ENCODE assay signal across 9 cellular contexts in the genomic region with DNA sequence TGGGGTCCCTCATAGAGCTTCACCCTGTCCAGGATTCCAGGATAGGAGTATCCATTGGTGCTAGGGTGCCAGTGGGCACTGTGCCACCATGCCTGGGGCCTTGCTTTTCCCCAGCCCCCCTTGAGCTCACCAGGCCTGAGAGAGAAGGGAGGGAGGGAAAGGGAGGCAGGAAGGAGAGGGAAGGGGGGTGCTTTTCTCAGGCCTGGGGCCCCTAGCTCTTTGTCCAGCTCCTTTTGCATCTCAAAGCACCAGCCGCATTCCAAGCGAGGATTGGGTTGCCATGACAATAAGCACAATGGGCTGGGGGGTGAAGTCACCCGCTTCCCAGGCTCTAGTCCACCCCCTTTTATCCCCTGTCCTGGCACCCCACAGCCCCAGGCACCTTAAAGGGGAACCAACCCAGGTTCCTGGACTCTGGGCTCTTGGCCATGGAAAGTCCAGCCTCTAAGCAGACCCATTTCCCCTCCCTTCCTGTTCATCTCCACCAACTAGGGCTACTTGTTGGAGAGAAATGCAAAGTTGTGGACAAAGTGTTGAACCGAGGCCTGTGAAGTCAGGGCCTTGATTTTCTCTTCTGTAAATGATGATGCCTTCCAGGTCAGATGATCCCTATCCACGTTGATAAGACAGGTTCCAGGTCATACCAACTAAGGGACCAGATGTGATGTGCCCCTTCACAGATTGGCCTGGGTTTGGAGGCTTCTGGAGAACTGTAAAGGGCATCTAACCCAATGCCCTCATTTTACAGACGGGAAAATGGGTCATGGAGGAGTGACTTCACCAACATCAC. TPM values are rescaled to one million over a fixed set of nuclear protein-coding genes. Genes with fewer than 3 reads are reported as not detected.
DNase-seq lines count a peak whose midpoint lies in the region; ATAC-seq lines count a peak whose summit lies in the region.
"Had no signal": no experiment of that assay in that cellular context is flagged by ENCODE, and none has a peak within 500 bp of the region (broad histone marks: within the 10 kb centered on the region; RNA-seq: fewer than 3 reads in every experiment).

No MANE protein-coding gene starts in this region.

- H3K9me3 Mint-ChIP-seq in activated CD4-positive, alpha-beta T cell treated with anti-CD3 and anti-CD28 coated beads, Interleukin-2, amount 10 ng/mL, durations not matched to agents 24 days and 14 days: no peaks in the 10 kb centered on the region
- H3K9me3 Mint-ChIP-seq in activated T-helper 17 cell treated with anti-CD3 and anti-CD28 coated beads, Interleukin-2, amount 50 U/mL, for 72 hours: no peaks in the 10 kb centered on the region

- peak overlapping the region; percentile 89 for H3K4me3 Mint-ChIP-seq in activated CD4-positive, alpha-beta T cell treated with anti-CD3 and anti-CD28 coated beads, Interleukin-2, amount 10 ng/mL, durations not matched to agents 24 days and 14 days
- H3K4me3 Mint-ChIP-seq in activated T-helper 17 cell treated with anti-CD3 and anti-CD28 coated beads, Interleukin-2, amount 50 U/mL, for 72 hours: peak overlapping the region; percentile 98

- peaks cover 13% of the 10 kb centered on the region for H3K4me1 ChIP-seq in iPS-15b (ENCODE audit: control insufficient read depth, insufficient read depth, low read length)
- peaks cover 36 to 49% (median 39%) of the 10 kb centered on the region in 3 donors for H3K4me1 ChIP-seq in skeletal muscle tissue (ENCODE audit: control insufficient read depth in 3 of 3, insufficient read depth in 3 of 3, low read length in 3 of 3)

- no peak for ATAC-seq in activated T-helper 17 cell treated with anti-CD3 and anti-CD28 coated beads, Interleukin-2, amount 50 U/mL, for 72 hours (replicated peaks)

- peaks cover 34% of the 10 kb centered on the region for H3K4me1 Mint-ChIP-seq in activated CD4-positive, alpha-beta T cell treated with anti-CD3 and anti-CD28 coated beads, Interleukin-2, amount 10 ng/mL, durations not matched to agents 24 days and 14 days
- peaks cover 16% of the 10 kb centered on the region for H3K4me1 Mint-ChIP-seq in activated T-helper 17 cell treated with anti-CD3 and anti-CD28 coated beads, Interleukin-2, amount 50 U/mL, for 72 hours

- H3K27me3 ChIP-seq in iPS-15b (ENCODE audit: control insufficient read depth, insufficient read depth, low read length) (no peaks in the 10 kb centered on the region), skeletal muscle tissue (ENCODE audit: control insufficient read depth in 3 of 3, insufficient read depth in 3 of 3, low read length in 3 of 3) (peaks cover 0 to 4% (median 3%) of the 10 kb centered on the region in 3 donors)

- H3K27ac Mint-ChIP-seq in activated CD4-positive, alpha-beta T cell treated with anti-CD3 and anti-CD28 coated beads, Interleukin-2, amount 10 ng/mL, durations not matched to agents 24 days and 14 days: no peak overlapping the region
- H3K27ac Mint-ChIP-seq in activated T-helper 17 cell treated with anti-CD3 and anti-CD28 coated beads, Interleukin-2, amount 50 U/mL, for 72 hours: peak overlapping the region; percentile 54

- H3K9ac ChIP-seq in iPS-15b (ENCODE audit: low read depth, low read length): peak overlapping the region; percentile 79
- peak overlapping the region in 2 of 3 donors; percentile 25 to 28 for H3K9ac ChIP-seq in skeletal muscle tissue (ENCODE audit: low read depth in 1 of 3, low read length in 3 of 3)

- H3K27me3 Mint-ChIP-seq in activated CD4-positive, alpha-beta T cell treated with anti-CD3 and anti-CD28 coated beads, Interleukin-2, amount 10 ng/mL, durations not matched to agents 24 days and 14 days: no peaks in the 10 kb centered on the region
- no peaks in the 10 kb centered on the region for H3K27me3 Mint-ChIP-seq in activated T-helper 17 cell treated with anti-CD3 and anti-CD28 coated beads, Interleukin-2, amount 50 U/mL, for 72 hours

- H3K27ac ChIP-seq in skeletal muscle tissue (ENCODE audit: low read depth, low read length): peak overlapping the region; percentile 82

- no peak for DNase-seq in activated CD4-positive, alpha-beta T cell treated with anti-CD3 and anti-CD28 coated beads, Interleukin-2, amount 10 ng/mL, durations not matched to agents 24 days and 14 days
- no peak for DNase-seq in activated CD4-positive, alpha-beta T cell treated with anti-CD3 and anti-CD28 coated beads for 1 hour
- DNase-seq in RKO (ENCODE audit: low spot score) (no peak), NCI-H2196 treated with DMSO at 0.1 percent for 48 hours (lab: John Stamatoyannopoulos, UW; ENCODE audit: unreplicated experiment) (no peak), AG08396 (ENCODE audit: low spot score) (no peak)
- DNase-seq: NCI-H524 treated with DMSO at 0.1 percent for 48 hours had no signal

- H3K36me3 Mint-ChIP-seq in activated CD4-positive, alpha-beta T cell treated with anti-CD3 and anti-CD28 coated beads, Interleukin-2, amount 10 ng/mL, durations not matched to agents 24 days and 14 days (ENCODE audit: low read depth): peaks cover 24% of the 10 kb centered on the region
- peaks cover 30% of the 10 kb centered on the region for H3K36me3 Mint-ChIP-seq in activated T-helper 17 cell treated with anti-CD3 and anti-CD28 coated beads, Interleukin-2, amount 50 U/mL, for 72 hours (ENCODE audit: low read depth)

- peak overlapping the region; percentile 99 for H3K4me3 ChIP-seq in iPS-15b (ENCODE audit: low read depth, low read length)
- H3K4me3 ChIP-seq in skeletal muscle tissue (ENCODE audit: low read length in 3 of 3): no peak overlapping the region

- H3K9me3 ChIP-seq in iPS-15b (ENCODE audit: control insufficient read depth, insufficient read depth, low read length) (no peaks in the 10 kb centered on the region), skeletal muscle tissue (ENCODE audit: control insufficient read depth in 3 of 3, low read length in 3 of 3) (no peaks in the 10 kb centered on the region)

- intact Hi-C loops in activated CD4-positive, alpha-beta T cell treated with anti-CD3 and anti-CD28 coated beads, Interleukin-2, amount 10 ng/mL, durations not matched to agents 24 days and 14 days (cut with micrococcal nuclease): no loop called here

- H3K36me3 ChIP-seq in iPS-15b (ENCODE audit: control insufficient read depth, insufficient read depth, low read length): peaks cover 43% of the 10 kb centered on the region
- H3K36me3 ChIP-seq in skeletal muscle tissue (ENCODE audit: control insufficient read depth in 3 of 3, insufficient read depth in 3 of 3, low read length in 3 of 3): peaks cover 8 to 14% (median 14%) of the 10 kb centered on the region in 3 donors

RNA-seq across cellular contexts. Expression of gene THBS3, which starts 11.4 kb away (rescaled TPM):
- total RNA-seq in activated CD4-positive, alpha-beta T cell treated with anti-CD3 and anti-CD28 coated beads, Interleukin-2, amount 10 ng/mL, durations not matched to agents 24 days and 14 days: 10.5 and 10.6 TPM in 2 replicates
- total RNA-seq in activated T-helper 17 cell treated with anti-CD3 and anti-CD28 coated beads, Interleukin-2, amount 50 U/mL, for 72 hours: 10 to 100 TPM; 11.8 to 26.8 TPM
- total RNA-seq in skeletal muscle tissue: 40.2 TPM

RNA-seq across cellular contexts. Expression of gene MTX1, which starts 12.2 kb away (rescaled TPM):
- 62.4 and 64.7 TPM in 2 replicates for total RNA-seq in activated CD4-positive, alpha-beta T cell treated with anti-CD3 and anti-CD28 coated beads, Interleukin-2, amount 10 ng/mL, durations not matched to agents 24 days and 14 days
- total RNA-seq in activated T-helper 17 cell treated with anti-CD3 and anti-CD28 coated beads, Interleukin-2, amount 50 U/mL, for 72 hours: 10 to 100 TPM; 31.3 to 59.9 TPM
- total RNA-seq in skeletal muscle tissue: 16.2 TPM

RNA-seq across cellular contexts. Expression of gene TRIM46, which starts 22.6 kb away (rescaled TPM):
- total RNA-seq in activated CD4-positive, alpha-beta T cell treated with anti-CD3 and anti-CD28 coated beads, Interleukin-2, amount 10 ng/mL, durations not matched to agents 24 days and 14 days: 9.4 and 10.7 TPM in 2 replicates
- 10 to 100 TPM; 10.6 to 16.6 TPM for total RNA-seq in activated T-helper 17 cell treated with anti-CD3 and anti-CD28 coated beads, Interleukin-2, amount 50 U/mL, for 72 hours
- total RNA-seq in skeletal muscle tissue: under 0.01 TPM

RNA-seq across cellular contexts. Expression of gene KRTCAP2, which starts 23.2 kb away (rescaled TPM):
- 244 and 245 TPM in 2 replicates for total RNA-seq in activated CD4-positive, alpha-beta T cell treated with anti-CD3 and anti-CD28 coated beads, Interleukin-2, amount 10 ng/mL, durations not matched to agents 24 days and 14 days
- 100 to 1,000 TPM; 108 to 166 TPM for total RNA-seq in activated T-helper 17 cell treated with anti-CD3 and anti-CD28 coated beads, Interleukin-2, amount 50 U/mL, for 72 hours
- 104 TPM for total RNA-seq in skeletal muscle tissue

RNA-seq across cellular contexts. Expression of gene DPM3, which starts 56.0 kb away (rescaled TPM):
- total RNA-seq in activated CD4-positive, alpha-beta T cell treated with anti-CD3 and anti-CD28 coated beads, Interleukin-2, amount 10 ng/mL, durations not matched to agents 24 days and 14 days: 34.5 and 37.2 TPM in 2 replicates
- 10 to 100 TPM; 29.4 to 40.6 TPM for total RNA-seq in activated T-helper 17 cell treated with anti-CD3 and anti-CD28 coated beads, Interleukin-2, amount 50 U/mL, for 72 hours
- total RNA-seq in skeletal muscle tissue: 13.6 TPM

Comparison
In these comparisons a context has a peak if more than half of its experiments do, and no peak if none do; other contexts are left out.
1. RNA of gene TRIM46, which starts 22.6 kb away (total RNA-seq): 10.6 to 16.6 TPM in activated T-helper 17 cell treated with anti-CD3 and anti-CD28 coated beads, Interleukin-2, amount 50 U/mL, for 72 hours and 9.4 to 10.7 TPM in activated CD4-positive, alpha-beta T cell treated with anti-CD3 and anti-CD28 coated beads, Interleukin-2, amount 10 ng/mL, durations not matched to agents 24 days and 14 days; under 0.01 TPM in skeletal muscle tissue (single experiment); every median in the first group is over 10 times any median in the second.